9 cellular contexts compared by ENCODE assay signal in genomic region chr2:36461039-36461681, GRCh38.
DNase-seq lines count a peak whose midpoint lies in the region; ATAC-seq, FAIRE-seq and TF ChIP-seq lines count a peak whose summit lies in the region.
"Had no signal": no experiment of that assay in that cellular context is flagged by ENCODE, and none has a peak within 500 bp of the region (broad histone marks: within the 10 kb centered on the region; RNA-seq: fewer than 3 reads in every experiment).

No MANE protein-coding gene starts in this region.

- H3K4me1 Mint-ChIP-seq in endothelial cell (ENCODE audit: unreplicated experiment): peaks cover 13% of the 10 kb centered on the region
- H3K4me1 Mint-ChIP-seq: central memory CD8-positive, alpha-beta T cell had no signal

- H3K27ac ChIP-seq in A549: peak overlapping the region; percentile 80 to 87
- H3K27ac ChIP-seq in HUES48 (ENCODE audit: low read depth, low read length): peak overlapping the region; percentile 96
- peak overlapping the region; percentile 46 for H3K27ac ChIP-seq in psoas muscle

- ATAC-seq in A549 (peak; percentile 72), GM19372 (IDR thresholded peaks at IDR 0.05; ENCODE audit: low read depth, unreplicated experiment) (peak; percentile 61), psoas muscle (no peak)

- no peak for TF ChIP-seq POLR2A in A549 (IDR thresholded peaks at IDR 0.05; ENCODE audit: low read length)

- peak overlapping the region; percentile 70 for H3K9ac ChIP-seq in HUES48 (ENCODE audit: low read depth, low read length)

- CTCF ChIA-PET in A549 (lab: Yijun Ruan, JAX): interaction anchor here (1.0 to 7.4 kb wide), 28 partner anchors 11 to 203 kb away, joined by 3 to 148 read pairs (median 12); partner anchors contain the start of gene CRIM1

- H3K27me3 ChIP-seq in HUES48 (ENCODE audit: control insufficient read depth, insufficient read depth, low read length) (no peaks in the 10 kb centered on the region), psoas muscle (ENCODE audit: insufficient read depth in 3 of 3, low read length in 2 of 3) (no peaks in the 10 kb centered on the region)

- H3K9me3 Mint-ChIP-seq in endothelial cell (ENCODE audit: unreplicated experiment): no peaks in the 10 kb centered on the region
- H3K9me3 Mint-ChIP-seq: central memory CD8-positive, alpha-beta T cell had no signal

- peak in 1 of 2 experiments; percentile 32; a peak in 1 of 5 replicates for TF ChIP-seq RAD21 in A549 (conservative IDR thresholded peaks at IDR 0.05 in 1 of 2, IDR thresholded peaks at IDR 0.05 in 1 of 2)

- peak; percentile 54 for FAIRE-seq in A549 (lab: Jason Lieb, UNC)

- no peak overlapping the region for H3K27ac Mint-ChIP-seq in endothelial cell (ENCODE audit: unreplicated experiment)

- H3K9me3 ChIP-seq in A549: no peaks in the 10 kb centered on the region
- H3K9me3 ChIP-seq in HUES48 (ENCODE audit: control insufficient read depth, insufficient read depth, low read length): no peaks in the 10 kb centered on the region
- H3K9me3 ChIP-seq in psoas muscle: no peaks in the 10 kb centered on the region

- intact Hi-C loops in psoas muscle (cut with DNase I): no loop called here

- DNase-seq in A549 (ENCODE audit: low read depth in 1 of 2, low spot score in 1 of 2): peak; percentile 28 to 82
- DNase-seq in endothelial cell (ENCODE audit: low spot score): no peak
- DNase-seq in psoas muscle: no peak
- no peak for DNase-seq in islet precursor cell
- no peak for DNase-seq in NCI-H446 treated with DMSO at 0.1 percent for 48 hours (lab: John Stamatoyannopoulos, UW)
- no peak for DNase-seq in activated naive CD4-positive, alpha-beta T cell treated with anti-CD3 and anti-CD28 coated beads, Interleukin-2, amount 50 U/mL, for 16 hours

- H3K36me3 ChIP-seq in HUES48 (ENCODE audit: control insufficient read depth, insufficient read depth, low read length) (peaks cover 17% of the 10 kb centered on the region), psoas muscle (ENCODE audit: insufficient read depth in 1 of 2, low read depth in 1 of 2) (peaks cover 0 to 62% of the 10 kb centered on the region in 2 donors)

- H3K4me3 ChIP-seq in A549 (no peak overlapping the region; the same call in 2 of the 3 replicates), HUES48 (ENCODE audit: low read depth, low read length) (peak overlapping the region; percentile 36; the same call in 1 of the 2 replicates), psoas muscle (no peak overlapping the region)

- peaks cover 27% of the 10 kb centered on the region for H3K36me3 Mint-ChIP-seq in endothelial cell (ENCODE audit: low read depth, unreplicated experiment)

- peaks cover 3% of the 10 kb centered on the region for H3K27me3 Mint-ChIP-seq in endothelial cell (ENCODE audit: unreplicated experiment)
- H3K27me3 Mint-ChIP-seq: central memory CD8-positive, alpha-beta T cell had no signal

- peak overlapping the region; percentile 68 for H3K4me2 ChIP-seq in A549

- peak overlapping the region; percentile 44 for H3K4me3 Mint-ChIP-seq in endothelial cell (ENCODE audit: unreplicated experiment)
- H3K4me3 Mint-ChIP-seq: central memory CD8-positive, alpha-beta T cell had no signal

- POLR2A ChIA-PET in A549 (lab: Yijun Ruan, JAX): interaction anchor here (1.1 to 3.6 kb wide), 3 partner anchors 85 to 105 kb away, joined by 3 to 23 read pairs (median 4); partner anchors contain the start of gene CRIM1

- 16% methylated on average over 4 of the region's 4 CpGs for WGBS in A549 (ENCODE audit: missing lambda C conversion rate)
- 54 to 67% (median 59%) methylated on average over 4 of the region's 4 CpGs for WGBS in psoas muscle, 3 donors

- peak; percentile 45 to 76; a peak in 3 of 5 replicates for TF ChIP-seq EP300 in A549 (IDR thresholded peaks at IDR 0.05)

- no peak for TF ChIP-seq CTCF in A549 (IDR thresholded peaks at IDR 0.05)
- no peak for TF ChIP-seq CTCF in endothelial cell (IDR thresholded peaks at IDR 0.05; ENCODE audit: unreplicated experiment)
- TF ChIP-seq CTCF in psoas muscle (IDR thresholded peaks at IDR 0.05): no peak

- peaks cover 91% of the 10 kb centered on the region for H3K4me1 ChIP-seq in A549
- H3K4me1 ChIP-seq in HUES48 (ENCODE audit: control insufficient read depth, insufficient read depth, low read length): peaks cover 73% of the 10 kb centered on the region
- peaks cover 45% of the 10 kb centered on the region for H3K4me1 ChIP-seq in psoas muscle

TF ChIP-seq in A549, 52 proteins besides CTCF, POLR2A, EP300 and RAD21:
- TF ChIP-seq MAX (IDR thresholded peaks at IDR 0.05) (peak; percentile 39; the same call in 1 of the 2 replicates), BHLHE40 (IDR thresholded peaks at IDR 0.05; ENCODE audit: low read depth, low read length) (no peak), MAFK (IDR thresholded peaks at IDR 0.05; ENCODE audit: partially characterized antibody) (peak; percentile 21), JUN (IDR thresholded peaks at IDR 0.05) (peak; percentile 63 to 72; a peak in 4 of 5 replicates), FOSL2 (IDR thresholded peaks at IDR 0.05) (peak; percentile 20; the same call in 1 of the 2 replicates), FOSL2 (CRISPR knock-in tag; IDR thresholded peaks at IDR 0.05) (peak; percentile 84), HEYL (CRISPR knock-in tag; IDR thresholded peaks at IDR 0.05) (no peak), CEBPB (IDR thresholded peaks at IDR 0.05) (0 out of 4 replicates have a peak, but pooled peaks of 1 of the 2 experiments have one; percentile 14), JUNB (IDR thresholded peaks at IDR 0.05) (peak; percentile 78), HOXA7 (CRISPR knock-in tag; IDR thresholded peaks at IDR 0.05) (no peak), GATA3 (IDR thresholded peaks at IDR 0.05; ENCODE audit: borderline replicate concordance) (peak; percentile 66; the same call in 1 of the 2 replicates), FOXS1 (CRISPR knock-in tag; IDR thresholded peaks at IDR 0.05) (no peak), KDM5A (IDR thresholded peaks at IDR 0.05) (no peak)
TF ChIP-seq in A549: peak in this region for 7.

Comparison
In these comparisons a context has a peak if more than half of its experiments do, and no peak if none do; other contexts are left out.
1. ATAC-seq: peak in A549 (2 of 2) and GM19372 (single experiment); none in psoas muscle (0 of 4).
2. DNase-seq: peak in A549 (2 of 2); none in endothelial cell (single experiment), psoas muscle (0 of 2), islet precursor cell (single experiment), NCI-H446 treated with DMSO at 0.1 percent for 48 hours (single experiment) and activated naive CD4-positive, alpha-beta T cell treated with anti-CD3 and anti-CD28 coated beads, Interleukin-2, amount 50 U/mL, for 16 hours (single experiment).
3. H3K27ac ChIP-seq: peak in every context shown above with its lines; median percentile 96 in HUES48; 84 in A549; 46 in psoas muscle.